In genomic region chr18:10454800-10455550, GRCh38 we compare ENCODE assay signal across 9 cellular contexts. TPM values are rescaled to one million over a fixed set of nuclear protein-coding genes. Genes with fewer than 3 reads are reported as not detected.
DNase-seq lines count a peak whose midpoint lies in the region; ATAC-seq and TF ChIP-seq lines count a peak whose summit lies in the region.
"Had no signal": no experiment of that assay in that cellular context is flagged by ENCODE, and none has a peak within 500 bp of the region (broad histone marks: within the 10 kb centered on the region; RNA-seq: fewer than 3 reads in every experiment).

No MANE protein-coding gene starts in this region.

- POLR2A ChIA-PET in activated CD4-positive, alpha-beta memory T cell treated with anti-CD3 and anti-CD28 coated beads, Interleukin-2, amount 10 ng/mL, durations not matched to agents 7 days and 5 days (lab: Charles Lee), result no interaction called here

- H3K27me3 Mint-ChIP-seq in activated CD4-positive, alpha-beta memory T cell treated with anti-CD3 and anti-CD28 coated beads, Interleukin-2, amount 10 ng/mL, durations not matched to agents 7 days and 5 days, result peaks cover 68% of the 10 kb centered on the region

- ATAC-seq in left lobe of liver, result peak; percentile 65

- WGBS in testis, 2 donors, result 0 to 2% methylated on average over 10 to 56 of the region's 69 CpGs

- H3K27me3 ChIP-seq in testis, result no peaks in the 10 kb centered on the region

- no peaks in the 10 kb centered on the region for H3K9me3 ChIP-seq in testis

- H3K27ac Mint-ChIP-seq in activated CD4-positive, alpha-beta memory T cell treated with anti-CD3 and anti-CD28 coated beads, Interleukin-2, amount 10 ng/mL, durations not matched to agents 7 days and 5 days, result no peak overlapping the region

- CTCF ChIA-PET in activated CD4-positive, alpha-beta memory T cell treated with anti-CD3 and anti-CD28 coated beads, Interleukin-2, amount 10 ng/mL, durations not matched to agents 7 days and 5 days (lab: Charles Lee), result no interaction called here

- in situ Hi-C loops in astrocyte of the spinal cord (cut with HindIII; ENCODE audit: low sequenced_read_pairs), result no loop called here

- DNase-seq in NCI-H2171 treated with DMSO at 0.1 percent for 48 hours (lab: John Stamatoyannopoulos, UW) (peak; percentile 19), NCI-H2171 (lab: John Stamatoyannopoulos, UW) (no peak), astrocyte of the spinal cord (ENCODE audit: low read depth, low spot score) (no peak), left lobe of liver (ENCODE audit: low spot score) (no peak), testis (peak; percentile 20), SHP77 treated with DMSO at 0.1 percent for 48 hours (lab: John Stamatoyannopoulos, UW) (no peak), NOMO-1 treated with dmso at 0.1 percent for 144 hours (lab: John Stamatoyannopoulos, UW; ENCODE audit: unreplicated experiment) (no peak)
- no peak for DNase-seq in activated CD4-positive, alpha-beta memory T cell treated with anti-CD3 and anti-CD28 coated beads, Interleukin-2, amount 10 ng/mL, durations not matched to agents 7 days and 5 days

- TF ChIP-seq CTCF in astrocyte of the spinal cord (IDR thresholded peaks at IDR 0.05; ENCODE audit: low read depth, low read length), result no peak
- TF ChIP-seq CTCF in testis (IDR thresholded peaks at IDR 0.05), result no peak

- peak overlapping the region; percentile 76 to 87 for H3K27ac ChIP-seq in testis

- TF ChIP-seq POLR2A in testis (IDR thresholded peaks at IDR 0.05), result no peak

- no peaks in the 10 kb centered on the region for H3K36me3 Mint-ChIP-seq in activated CD4-positive, alpha-beta memory T cell treated with anti-CD3 and anti-CD28 coated beads, Interleukin-2, amount 10 ng/mL, durations not matched to agents 7 days and 5 days (ENCODE audit: low read depth)

- peaks cover 2% of the 10 kb centered on the region for H3K4me1 Mint-ChIP-seq in activated CD4-positive, alpha-beta memory T cell treated with anti-CD3 and anti-CD28 coated beads, Interleukin-2, amount 10 ng/mL, durations not matched to agents 7 days and 5 days

- H3K4me1 ChIP-seq in testis, result no peaks in the 10 kb centered on the region

- H3K4me3 Mint-ChIP-seq in activated CD4-positive, alpha-beta memory T cell treated with anti-CD3 and anti-CD28 coated beads, Interleukin-2, amount 10 ng/mL, durations not matched to agents 7 days and 5 days, result no peak overlapping the region

- H3K9me3 Mint-ChIP-seq in activated CD4-positive, alpha-beta memory T cell treated with anti-CD3 and anti-CD28 coated beads, Interleukin-2, amount 10 ng/mL, durations not matched to agents 7 days and 5 days, result no peaks in the 10 kb centered on the region

- H3K4me3 ChIP-seq in astrocyte of the spinal cord (ENCODE audit: low read depth, low read length) (peak overlapping the region; percentile 31), testis (peak overlapping the region; percentile 59 to 76)

- intact Hi-C loops in testis (cut with DNase I; ENCODE audit: low total_unique reads), result no loop called here

- H3K36me3 ChIP-seq in testis (ENCODE audit: low read depth, missing control alignments), result no peaks in the 10 kb centered on the region

RNA-seq across cellular contexts. Expression of gene APCDD1, which starts 0.5 kb away (rescaled TPM):
- 0.58 TPM for total RNA-seq in left lobe of liver
- total RNA-seq in testis, result 10 to 100 TPM; 10.8 to 12.5 TPM
- 11.2 TPM for polyA plus RNA-seq in testis (ENCODE audit: insufficient read depth, low read depth, low replicate concordance)
- not detected for total RNA-seq in activated CD4-positive, alpha-beta memory T cell treated with anti-CD3 and anti-CD28 coated beads, Interleukin-2, amount 10 ng/mL, durations not matched to agents 7 days and 5 days
- total RNA-seq: activated CD8-positive, alpha-beta memory T cell treated with anti-CD3 and anti-CD28 coated beads for 36 hours had no signal

Comparison
In these comparisons a context has a peak if more than half of its experiments do, and no peak if none do; other contexts are left out.
1. DNase-seq: peak in NCI-H2171 treated with DMSO at 0.1 percent for 48 hours (single experiment) and testis (single experiment); none in NCI-H2171 (single experiment), astrocyte of the spinal cord (single experiment), left lobe of liver (single experiment), activated CD4-positive, alpha-beta memory T cell treated with anti-CD3 and anti-CD28 coated beads, Interleukin-2, amount 10 ng/mL, durations not matched to agents 7 days and 5 days (single experiment), SHP77 treated with DMSO at 0.1 percent for 48 hours (single experiment) and NOMO-1 treated with dmso at 0.1 percent for 144 hours (single experiment).